Comparison of ENCODE assay signal across 12 cellular contexts in genomic region chr6:125444234-125444949, GRCh38.
DNase-seq lines count a peak whose midpoint lies in the region; ATAC-seq and TF ChIP-seq lines count a peak whose summit lies in the region.
"Had no signal": no experiment of that assay in that cellular context is flagged by ENCODE, and none has a peak within 500 bp of the region (broad histone marks: within the 10 kb centered on the region; RNA-seq: fewer than 3 reads in every experiment).

No MANE protein-coding gene starts in this region.

- ATAC-seq in activated CD4-positive, CD25-positive, alpha-beta regulatory T cell treated with anti-CD3 and anti-CD28 coated beads, Interleukin-2, amount 50 U/mL, for 24 hours = no peak
- no peak for ATAC-seq in GM18502 (IDR thresholded peaks at IDR 0.05; ENCODE audit: poor library complexity, unreplicated experiment)

- peak overlapping the region; percentile 36 for H3K27ac ChIP-seq in WERI-Rb-1
- peak overlapping the region in 3 of 4 donors; percentile 25 to 62 (median 40) for H3K27ac ChIP-seq in tibial nerve

- 16 to 20% methylated on average over 15 of the region's 15 CpGs for WGBS in tibial nerve, 2 donors

- H3K9me3 ChIP-seq in WERI-Rb-1 (ENCODE audit: severe bottlenecking) (no peaks in the 10 kb centered on the region), tibial nerve (peaks cover 0 to 9% (median 0%) of the 10 kb centered on the region in 4 donors)

- H3K27me3 ChIP-seq in WERI-Rb-1 (ENCODE audit: insufficient read depth, low read depth, severe bottlenecking) = no peaks in the 10 kb centered on the region
- no peaks in the 10 kb centered on the region for H3K27me3 ChIP-seq in tibial nerve

- TF ChIP-seq CTCF in WERI-Rb-1 (IDR thresholded peaks at IDR 0.05; ENCODE audit: low read depth, low read length) (no peak), fibroblast of villous mesenchyme (IDR thresholded peaks at IDR 0.05; ENCODE audit: insufficient read depth, low read depth, low read length) (no peak), tibial nerve (IDR thresholded peaks at IDR 0.05) (no peak)

- no peak overlapping the region for H3K4me3 ChIP-seq in WERI-Rb-1 (ENCODE audit: low read depth, low read length)
- no peak overlapping the region for H3K4me3 ChIP-seq in fibroblast of villous mesenchyme (ENCODE audit: low read depth, low read length)
- peak overlapping the region in 1 of 4 donors; percentile 3 for H3K4me3 ChIP-seq in tibial nerve

- no peaks in the 10 kb centered on the region for H3K36me3 ChIP-seq in WERI-Rb-1
- H3K36me3 ChIP-seq in tibial nerve = no peaks in the 10 kb centered on the region

- DNase-seq in WERI-Rb-1 (peak; percentile 64), fibroblast of villous mesenchyme (ENCODE audit: low read depth) (peak; percentile 32), midbrain (lab: John Stamatoyannopoulos, UW) (peak; percentile 29), tibial nerve (ENCODE audit: low spot score in 2 of 2) (peak; percentile 29 to 30), kidney tubule cell (ENCODE audit: low spot score) (no peak), NCI-H1105 treated with DMSO at 0.1 percent for 48 hours (lab: John Stamatoyannopoulos, UW) (no peak)
- DNase-seq: HCEC 1CT; NCI-H187; stimulated activated naive CD4-positive, alpha-beta T cell treated with Interleukin-2 at 50 U/mL for 16 hours; T1000 had no signal

- TF ChIP-seq POLR2A in tibial nerve (IDR thresholded peaks at IDR 0.05) = no peak

- peaks cover 0 to 13% (median 0%) of the 10 kb centered on the region in 4 donors for H3K4me1 ChIP-seq in tibial nerve

- TF ChIP-seq EP300 in tibial nerve (IDR thresholded peaks at IDR 0.05) = peak in 1 of 2 donors; percentile 17

Comparison
In these comparisons a context has a peak if more than half of its experiments do, and no peak if none do; other contexts are left out.
1. DNase-seq: peak in WERI-Rb-1 (single experiment), fibroblast of villous mesenchyme (single experiment), midbrain (single experiment) and tibial nerve (2 of 2); none in kidney tubule cell (single experiment) and NCI-H1105 treated with DMSO at 0.1 percent for 48 hours (single experiment).